ENCODE assay signal across 28 cellular contexts in the genomic region with DNA sequence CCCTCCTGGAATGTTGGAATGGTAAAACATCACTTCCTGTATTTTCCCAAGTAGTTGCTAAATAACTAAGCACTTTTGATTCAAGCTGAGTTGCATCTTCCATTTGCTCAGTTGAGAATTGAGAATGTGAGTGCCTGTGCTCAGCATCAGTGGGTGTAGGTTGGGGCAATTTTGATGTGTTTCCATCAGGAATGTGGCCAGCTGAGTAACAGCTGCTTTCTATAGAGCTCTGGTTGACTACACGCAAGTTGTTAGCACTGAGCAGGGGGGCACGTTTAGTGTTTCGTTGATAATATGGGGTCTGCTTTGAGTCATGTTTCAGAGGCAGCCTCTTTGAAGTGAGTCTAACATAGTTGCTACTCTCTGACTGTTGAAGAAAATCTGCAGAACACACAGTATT. TPM values are rescaled to one million over a fixed set of nuclear protein-coding genes. Genes with fewer than 3 reads are reported as not detected.
A peak's percentile ranks its signal among the peaks of the same experiment; 100 is the strongest.
DNase-seq lines count a peak whose midpoint lies in the region; ATAC-seq, FAIRE-seq and TF ChIP-seq lines count a peak whose summit lies in the region.
"Had no signal": no experiment of that assay in that cellular context is flagged by ENCODE, and none has a peak within 500 bp of the region (broad histone marks: within the 10 kb centered on the region; RNA-seq: fewer than 3 reads in every experiment).

No MANE protein-coding gene starts in this region.

- intact Hi-C loops in prostate gland (cut with DNase I) (no loop called here), stomach (cut with DNase I; ENCODE audit: low total_unique reads) (no loop called here)

- H4K20me1 ChIP-seq in H1 (replicated peaks in 1 of 2; ENCODE audit: control insufficient read depth in 1 of 2, insufficient read depth in 2 of 2, low read length in 2 of 2): no peaks in the 10 kb centered on the region

- H2BK120ac ChIP-seq in H1 (replicated peaks; ENCODE audit: low read depth, low read length): no peak overlapping the region

- no peak overlapping the region for H4K5ac ChIP-seq in H1 (ENCODE audit: insufficient read length, low read depth, low read length)

- H3K36me3 ChIP-seq in H1 (ENCODE audit: control insufficient read depth in 2 of 4, insufficient read depth in 4 of 4, low read length in 3 of 4) (no peaks in the 10 kb centered on the region), prostate gland (no peaks in the 10 kb centered on the region), stomach (no peaks in the 10 kb centered on the region)
- H3K36me3 ChIP-seq: brain microvascular endothelial cell, ovary, right lobe of liver had no signal

- WGBS in H1 (ENCODE audit: extremely low coverage in 1 of 2, insufficient coverage in 1 of 2, insufficient read length in 1 of 2, insufficient replicate concordance in 2 of 2, low coverage in 1 of 2, low lambda C conversion rate in 2 of 2, missing lambda C conversion rate in 1 of 2), 2 experiments: 70% methylated on average over 3 of the region's 3 CpGs; no CpG with 5 or more reads in 1 of the 2 experiments
- WGBS in prostate gland: 14% methylated on average over 3 of the region's 3 CpGs
- whole genome bisulfite sequencing in stomach, 5 donors: 21 to 29% (median 27%) methylated on average over 3 of the region's 3 CpGs

- 0 out of 2 replicates have a peak overlapping the region, but pooled peaks have one; percentile 77 for H2BK15ac ChIP-seq in H1 (ENCODE audit: low read length)

- H3K27ac Mint-ChIP-seq in WTC11: no peak overlapping the region
- H3K27ac Mint-ChIP-seq: activated naive CD8-positive, alpha-beta T cell treated with anti-CD3 and anti-CD28 coated beads, Interleukin-2, amount 10 ng/mL, durations not matched to agents 7 days and 5 days; naive thymus-derived CD4-positive, alpha-beta T cell; stimulated activated effector memory CD8-positive, alpha-beta T cell treated with anti-CD3 and anti-CD28 coated beads, Interleukin-12 subunit alpha, Interleukin-12 subunit beta, amount 100 ng/mL, for 72 hours had no signal

- peaks cover 1% of the 10 kb centered on the region; the same call in 1 of the 2 replicates for H3K36me3 Mint-ChIP-seq in WTC11
- H3K36me3 Mint-ChIP-seq: activated naive CD8-positive, alpha-beta T cell treated with anti-CD3 and anti-CD28 coated beads, Interleukin-2, amount 10 ng/mL, durations not matched to agents 7 days and 5 days; naive thymus-derived CD4-positive, alpha-beta T cell; stimulated activated effector memory CD8-positive, alpha-beta T cell treated with anti-CD3 and anti-CD28 coated beads, Interleukin-12 subunit alpha, Interleukin-12 subunit beta, amount 100 ng/mL, for 72 hours had no signal

- H3K56ac ChIP-seq in H1 (replicated peaks; ENCODE audit: insufficient read length, low read depth, low read length): no peak overlapping the region

- H3K4me2 ChIP-seq in H1 (ENCODE audit: insufficient read depth in 1 of 2, low read depth in 2 of 2, low read length in 2 of 2): no peak overlapping the region

- TF ChIP-seq POLR2A in H1 (IDR thresholded peaks at IDR 0.05; ENCODE audit: control extremely low read depth in 1 of 2, low read depth in 2 of 2, low read length in 2 of 2): no peak
- TF ChIP-seq POLR2A in prostate gland (IDR thresholded peaks at IDR 0.05): no peak
- TF ChIP-seq POLR2A in stomach (IDR thresholded peaks at IDR 0.05): no peak

- H3K4me1 ChIP-seq in H1 (replicated peaks in 1 of 4; ENCODE audit: control insufficient read depth in 3 of 4, insufficient read depth in 4 of 4, low read length in 3 of 4) (peaks cover 0 to 5% (median 0%) of the 10 kb centered on the region in 4 experiments; a peak in 2 of 7 replicates), prostate gland (replicated peaks) (no peaks in the 10 kb centered on the region), stomach (peaks cover 0 to 17% (median 0%) of the 10 kb centered on the region in 4 donors)
- H3K4me1 ChIP-seq: right lobe of liver had no signal

- TF ChIP-seq RAD21 in H1 (IDR thresholded peaks at IDR 0.05 in 1 of 2, conservative IDR thresholded peaks at IDR 0.05 in 1 of 2; ENCODE audit: low read depth in 2 of 2, low read length in 2 of 2): no peak

- no peak overlapping the region for H4K91ac ChIP-seq in H1 (replicated peaks; ENCODE audit: insufficient read length, low read length)

- H2AK5ac ChIP-seq in H1 (ENCODE audit: low read depth, low read length): no peak overlapping the region

- peak; percentile 49 for ATAC-seq in WTC11
- ATAC-seq: left lobe of liver; naive thymus-derived CD4-positive, alpha-beta T cell; right lobe of liver; stimulated activated effector memory CD8-positive, alpha-beta T cell treated with anti-CD3 and anti-CD28 coated beads, Interleukin-12 subunit alpha, Interleukin-12 subunit beta, amount 100 ng/mL, for 72 hours had no signal

- peaks cover 4% of the 10 kb centered on the region for H3K9me3 Mint-ChIP-seq in WTC11
- H3K9me3 Mint-ChIP-seq: activated naive CD8-positive, alpha-beta T cell treated with anti-CD3 and anti-CD28 coated beads, Interleukin-2, amount 10 ng/mL, durations not matched to agents 7 days and 5 days; stimulated activated effector memory CD8-positive, alpha-beta T cell treated with anti-CD3 and anti-CD28 coated beads, Interleukin-12 subunit alpha, Interleukin-12 subunit beta, amount 100 ng/mL, for 72 hours had no signal

- H3K27ac ChIP-seq in H1 (ENCODE audit: low read depth, low read length): no peak overlapping the region
- no peak overlapping the region for H3K27ac ChIP-seq in prostate gland
- H3K27ac ChIP-seq in stomach: peak overlapping the region in 1 of 5 donors; percentile 25
- H3K27ac ChIP-seq: brain microvascular endothelial cell, ovary, right lobe of liver had no signal

- H3K9ac ChIP-seq in H1 (replicated peaks in 1 of 4; ENCODE audit: extremely low read depth in 1 of 4, low read depth in 3 of 4, low read length in 3 of 4): no peak overlapping the region

- POLR2A ChIA-PET in WTC11 (lab: Charles Lee): no interaction called here
- POLR2A ChIA-PET in H1 (lab: Charles Lee; ENCODE audit: partially characterized antibody): no interaction called here

- CTCF ChIA-PET in WTC11 (lab: Charles Lee) (interaction anchor here (1.0 to 1.8 kb wide), 3 partner anchors 17 to 219 kb away, joined by 3 to 5 read pairs (median 3); no protein-coding TSS in a partner anchor), H1 (lab: Charles Lee; ENCODE audit: partially characterized antibody) (interaction anchor here (0.7 to 4.3 kb wide), 6 partner anchors 9 to 631 kb away, joined by 3 to 27 read pairs (median 3); no protein-coding TSS in a partner anchor)

- H3K4me3 ChIP-seq in H1 (ENCODE audit: extremely low read depth in 1 of 4, insufficient read depth in 2 of 4, low read depth in 3 of 4, low read length in 4 of 4) (no peak overlapping the region), prostate gland (no peak overlapping the region), stomach (no peak overlapping the region)
- H3K4me3 ChIP-seq: ovary, right lobe of liver had no signal

- H3K27me3 Mint-ChIP-seq in WTC11 (ENCODE audit: low read depth): no peaks in the 10 kb centered on the region
- H3K27me3 Mint-ChIP-seq: activated naive CD8-positive, alpha-beta T cell treated with anti-CD3 and anti-CD28 coated beads, Interleukin-2, amount 10 ng/mL, durations not matched to agents 7 days and 5 days had no signal

- H3K79me1 ChIP-seq in H1 (ENCODE audit: low read depth, low read length): no peaks in the 10 kb centered on the region

- H3K27me3 ChIP-seq in H1 (replicated peaks in 1 of 4; ENCODE audit: control insufficient read depth in 3 of 4, extremely low read depth in 1 of 4, insufficient read depth in 3 of 4, low read length in 3 of 4) (no peaks in the 10 kb centered on the region), prostate gland (replicated peaks; ENCODE audit: insufficient read depth) (no peaks in the 10 kb centered on the region), stomach (no peaks in the 10 kb centered on the region)
- H3K27me3 ChIP-seq: brain microvascular endothelial cell, ovary, right lobe of liver had no signal

- TF ChIP-seq EP300 in H1 (IDR thresholded peaks at IDR 0.05; ENCODE audit: borderline replicate concordance in 1 of 2, low read depth in 2 of 2, low read length in 2 of 2) (no peak), stomach (IDR thresholded peaks at IDR 0.05) (no peak)

- H3K4me3 Mint-ChIP-seq in WTC11: no peak overlapping the region
- H3K4me3 Mint-ChIP-seq: activated naive CD8-positive, alpha-beta T cell treated with anti-CD3 and anti-CD28 coated beads, Interleukin-2, amount 10 ng/mL, durations not matched to agents 7 days and 5 days; naive thymus-derived CD4-positive, alpha-beta T cell; stimulated activated effector memory CD8-positive, alpha-beta T cell treated with anti-CD3 and anti-CD28 coated beads, Interleukin-12 subunit alpha, Interleukin-12 subunit beta, amount 100 ng/mL, for 72 hours had no signal

- H4K8ac ChIP-seq in H1 (ENCODE audit: extremely low read depth, insufficient read depth, low read length): no peak overlapping the region

- H2AFZ ChIP-seq in H1 (ENCODE audit: low read length): peak overlapping the region; percentile 74

- no peak overlapping the region for H2BK20ac ChIP-seq in H1 (ENCODE audit: low read length)

- DNase-seq in WTC11 (ENCODE audit: low spot score) (no peak), H1 (ENCODE audit: low read depth in 1 of 2, low spot score in 2 of 2) (no peak), islet precursor cell (peak; percentile 49), superior temporal gyrus (ENCODE audit: extremely low spot score) (peak; percentile 15), prostate gland (ENCODE audit: low spot score) (no peak), stomach (no peak), AG08396 (ENCODE audit: low spot score) (no peak)
- DNase-seq: ACHN; activated CD4-positive, alpha-beta T cell treated with anti-CD3 and anti-CD28 coated beads for 48 hours; activated CD8-positive, alpha-beta memory T cell treated with anti-CD3 and anti-CD28 coated beads for 24 hours; activated gamma-delta T cell; activated naive CD8-positive, alpha-beta T cell treated with anti-CD3 and anti-CD28 coated beads, Interleukin-2, amount 10 ng/mL, durations not matched to agents 7 days and 5 days; brain microvascular endothelial cell; effector memory CD4-positive, alpha-beta T cell; erythroblast; foreskin fibroblast; H7; midbrain; naive thymus-derived CD4-positive, alpha-beta T cell; NCI-H146; NCI-H510A; ovary; right lobe of liver; stimulated activated CD4-positive, alpha-beta T cell treated with anti-CD3 and anti-CD28 coated beads, Interleukin-4, amount 100 ng/mL, for 24 hours had no signal

- H3K23me2 ChIP-seq in H1 (ENCODE audit: low read depth, low read length): no peaks in the 10 kb centered on the region

- no peak overlapping the region for H3K18ac ChIP-seq in H1 (ENCODE audit: extremely low read depth, low read length)

- TF ChIP-seq CTCF in WTC11 (IDR thresholded peaks at IDR 0.05) (no peak), H1 (IDR thresholded peaks at IDR 0.05; ENCODE audit: control extremely low read depth in 1 of 3, insufficient read depth in 1 of 3, low read depth in 1 of 3, low read length in 3 of 3) (no peak), prostate gland (IDR thresholded peaks at IDR 0.05) (no peak), stomach (IDR thresholded peaks at IDR 0.05) (no peak)

- no peak overlapping the region for H2BK12ac ChIP-seq in H1 (ENCODE audit: low read depth, low read length)

- peak; percentile 28 for FAIRE-seq in H1 (lab: Jason Lieb, UNC)
- FAIRE-seq: colon had no signal

- H3K9me3 ChIP-seq in H1 (ENCODE audit: insufficient read depth in 2 of 2, low read depth in 1 of 2, low read length in 1 of 2): no peaks in the 10 kb centered on the region
- no peaks in the 10 kb centered on the region for H3K9me3 ChIP-seq in prostate gland
- no peaks in the 10 kb centered on the region for H3K9me3 ChIP-seq in stomach
- H3K9me3 ChIP-seq: ovary, right lobe of liver had no signal

- no peaks in the 10 kb centered on the region for H3K79me2 ChIP-seq in H1 (ENCODE audit: control insufficient read depth in 1 of 2, insufficient read depth in 2 of 2, low read length in 2 of 2)

- no peak overlapping the region for H3K4ac ChIP-seq in H1 (replicated peaks; ENCODE audit: insufficient read length, low read depth, low read length)

- no peak overlapping the region for H3K14ac ChIP-seq in H1 (ENCODE audit: insufficient read length)

- peaks cover 34% of the 10 kb centered on the region for H3K4me1 Mint-ChIP-seq in WTC11
- H3K4me1 Mint-ChIP-seq: activated naive CD8-positive, alpha-beta T cell treated with anti-CD3 and anti-CD28 coated beads, Interleukin-2, amount 10 ng/mL, durations not matched to agents 7 days and 5 days; naive thymus-derived CD4-positive, alpha-beta T cell; stimulated activated effector memory CD8-positive, alpha-beta T cell treated with anti-CD3 and anti-CD28 coated beads, Interleukin-12 subunit alpha, Interleukin-12 subunit beta, amount 100 ng/mL, for 72 hours had no signal

- no peak overlapping the region for H3K23ac ChIP-seq in H1 (ENCODE audit: insufficient read length)

- H2BK5ac ChIP-seq in H1 (ENCODE audit: low read depth, low read length): no peak overlapping the region

RNA-seq across cellular contexts. Expression of a gene that starts 41.5 kb away (rescaled TPM):
- total RNA-seq in WTC11 (2021) (not detected in 3 replicates), prostate gland (not detected), stomach (not detected)
- not detected in 2 replicates for total RNA-seq in H1 (2021; fragmentation: NEBNext Ultra II Directional; extraction: Animal tissue kit (Norgen Biotek cat#: 25700))
- polyA plus RNA-seq in H1 (2011; rRNA removed) (not detected in 2 replicates), stomach (not detected)
- polyA plus RNA-seq in H1 (2011; cell fraction: cytosol; rRNA removed): not detected
- not detected for polyA plus RNA-seq in H1 (2011; cell fraction: nucleus; rRNA removed)
- polyA plus RNA-seq in H1 (2012, experiment 1 of 2): not detected in 4 replicates
- polyA plus RNA-seq in H1 (2012, experiment 2 of 2): not detected
- not detected for polyA plus RNA-seq in H1 (2013, experiment 1 of 2)
- polyA plus RNA-seq in H1 (2013, experiment 2 of 2): not detected
- not detected in 2 replicates for polyA minus RNA-seq in H1 (2011; rRNA and poly(A)+ RNA removed)
- not detected for polyA minus RNA-seq in H1 (2011; cell fraction: cytosol; rRNA and poly(A)+ RNA removed)
- not detected for polyA minus RNA-seq in H1 (2011; cell fraction: nucleus; rRNA and poly(A)+ RNA removed)
- total RNA-seq: activated naive CD8-positive, alpha-beta T cell treated with anti-CD3 and anti-CD28 coated beads, Interleukin-2, amount 10 ng/mL, durations not matched to agents 7 days and 5 days; H7; left lobe of liver; naive thymus-derived CD4-positive, alpha-beta T cell; ovary; right lobe of liver had no signal
- polyA plus RNA-seq: BJ; naive thymus-derived CD4-positive, alpha-beta T cell; ovary had no signal

Comparison
In these comparisons a context has a peak if more than half of its experiments do, and no peak if none do; other contexts are left out.
1. DNase-seq: peak in islet precursor cell (single experiment) and superior temporal gyrus (single experiment); none in WTC11 (single experiment), H1 (0 of 2), prostate gland (single experiment), stomach (single experiment) and AG08396 (single experiment).